ENCODE assay signal across 17 cellular contexts in the genomic region with DNA sequence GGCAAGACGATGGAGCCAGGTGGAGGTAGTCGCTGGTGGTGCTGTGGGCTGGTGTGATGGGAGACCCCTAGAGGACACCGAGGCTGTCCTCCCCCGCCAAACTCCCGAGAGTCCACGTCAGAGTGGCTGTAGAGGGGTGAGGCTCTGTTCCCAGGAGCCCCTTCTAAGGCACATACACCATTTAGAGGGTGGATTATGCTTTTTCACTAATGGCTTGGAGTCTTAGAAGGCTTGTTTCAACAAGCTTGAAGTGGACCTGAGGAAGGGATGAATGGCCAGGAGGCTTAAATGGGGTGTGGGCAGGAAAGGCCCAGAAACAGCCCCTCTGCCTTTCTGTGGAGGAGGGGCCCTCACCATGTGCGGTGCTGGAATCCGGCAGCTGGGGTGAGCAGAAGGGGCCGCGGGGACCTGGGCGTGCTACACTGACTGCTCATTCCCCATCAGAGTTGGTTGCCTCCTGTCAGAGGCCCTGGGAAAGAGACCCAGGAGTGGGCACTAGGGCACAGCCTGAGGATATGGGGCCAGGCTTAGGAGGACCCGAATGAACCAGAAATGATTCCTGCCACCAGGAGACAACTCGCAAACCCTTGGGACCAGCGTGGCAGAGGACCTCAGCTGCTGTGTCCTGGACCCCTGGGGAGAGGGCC.
DNase-seq lines count a peak whose midpoint lies in the region; ATAC-seq, FAIRE-seq and TF ChIP-seq lines count a peak whose summit lies in the region.
"Had no signal": no experiment of that assay in that cellular context is flagged by ENCODE, and none has a peak within 500 bp of the region (broad histone marks: within the 10 kb centered on the region; RNA-seq: fewer than 3 reads in every experiment).

No MANE protein-coding gene starts in this region.

- intact Hi-C loops in tibial artery (cut with DNase I; ENCODE audit: low total_unique reads): no loop called here

- dilution Hi-C loops in keratinocyte (cut with MboI; ENCODE audit: extremely low pct_ligation_motif_present, low sequenced_read_pairs): no loop called here

- H4K20me1 ChIP-seq in keratinocyte (ENCODE audit: control insufficient read depth, extremely low read depth, insufficient read depth, low read length): no peaks in the 10 kb centered on the region

- H2AFZ ChIP-seq in keratinocyte (ENCODE audit: control insufficient read depth, low read length): peak overlapping the region; percentile 20

- no peak for TF ChIP-seq CTCF in WTC11 (IDR thresholded peaks at IDR 0.05)
- no peak for TF ChIP-seq CTCF in keratinocyte (optimal IDR thresholded peaks at IDR 0.05 in 1 of 3, IDR thresholded peaks at IDR 0.05 in 1 of 3, conservative IDR thresholded peaks at IDR 0.05 in 1 of 3; ENCODE audit: extremely low read depth in 1 of 3, insufficient read depth in 2 of 3, low read length in 3 of 3)
- TF ChIP-seq CTCF in tibial artery (IDR thresholded peaks at IDR 0.05): no peak

- no peak for FAIRE-seq in keratinocyte (lab: Jason Lieb, UNC)
- FAIRE-seq: GM12892, H1, HepG2 had no signal

- peaks cover 16% of the 10 kb centered on the region for H3K4me1 Mint-ChIP-seq in WTC11
- H3K4me1 Mint-ChIP-seq in activated naive CD8-positive, alpha-beta T cell treated with anti-CD3 and anti-CD28 coated beads for 36 hours: no peaks in the 10 kb centered on the region

- no peaks in the 10 kb centered on the region for H3K9me3 Mint-ChIP-seq in WTC11
- H3K9me3 Mint-ChIP-seq in activated naive CD8-positive, alpha-beta T cell treated with anti-CD3 and anti-CD28 coated beads for 36 hours: no peaks in the 10 kb centered on the region

- peak; percentile 28 for DNase-seq in NCI-H1694 treated with DMSO at 0.1 percent for 48 hours (lab: John Stamatoyannopoulos, UW)
- DNase-seq in NCI-H1694 (lab: John Stamatoyannopoulos, UW): no peak
- no peak for DNase-seq in WTC11 (ENCODE audit: low spot score)
- no peak for DNase-seq in keratinocyte (ENCODE audit: low read depth, low spot score)
- DNase-seq in tibial artery: no peak
- DNase-seq in activated naive CD4-positive, alpha-beta T cell treated with Interleukin-2 at 50 U/mL for 16 hours: no peak
- DNase-seq in activated naive CD8-positive, alpha-beta T cell treated with anti-CD3 and anti-CD28 coated beads for 36 hours: no peak
- DNase-seq in NCI-H526 (lab: John Stamatoyannopoulos, UW): no peak
- DNase-seq: Caco-2, MM.1S, NCI-H1105, NCI-H1930, NCI-H526 treated with DMSO at 0.1 percent for 48 hours had no signal

- no peaks in the 10 kb centered on the region for H3K9me1 ChIP-seq in keratinocyte (ENCODE audit: control insufficient read depth, extremely low read depth, insufficient read depth, low read length)

- ATAC-seq in WTC11: peak; percentile 76
- ATAC-seq: HepG2 had no signal

- H3K4me3 ChIP-seq in keratinocyte (ENCODE audit: control insufficient read depth in 2 of 3, extremely low read depth in 1 of 3, insufficient read depth in 2 of 3, low read depth in 1 of 3, low read length in 3 of 3): peak overlapping the region in 1 of 3 experiments; percentile 11
- H3K4me3 ChIP-seq in tibial artery: no peak overlapping the region
- H3K4me3 ChIP-seq: SJSA1 had no signal

- peak overlapping the region; percentile 65 for H3K4me2 ChIP-seq in keratinocyte (ENCODE audit: control insufficient read depth, extremely low read depth, insufficient read depth, low read depth, low read length)

- CTCF ChIA-PET in WTC11 (lab: Charles Lee): interaction anchor here (0.9 to 3.9 kb wide), 8 partner anchors 10 to 38 kb away, joined by 3 to 22 read pairs (median 4); no protein-coding TSS in a partner anchor

- no peaks in the 10 kb centered on the region for H3K79me2 ChIP-seq in keratinocyte (ENCODE audit: control insufficient read depth, insufficient read depth, low read length)

- H3K9me3 ChIP-seq in keratinocyte (ENCODE audit: control insufficient read depth, low read depth, low read length) (no peaks in the 10 kb centered on the region), tibial artery (no peaks in the 10 kb centered on the region)
- H3K9me3 ChIP-seq: Caco-2, SJSA1 had no signal

- POLR2A ChIA-PET in WTC11 (lab: Charles Lee): interaction anchor here (1.0 kb wide), 1 partner anchor 21 kb away, joined by 3 read pairs; no protein-coding TSS in a partner anchor

- peak overlapping the region; percentile 4 for H3K27ac ChIP-seq in keratinocyte (ENCODE audit: control insufficient read depth, insufficient read depth, low read length)
- peak overlapping the region; percentile 94 to 95 for H3K27ac ChIP-seq in tibial artery
- H3K27ac ChIP-seq: SJSA1 had no signal

- no peak overlapping the region for H3K9ac ChIP-seq in keratinocyte (ENCODE audit: control insufficient read depth, extremely low read depth, insufficient read depth, low read length)

- H3K4me3 Mint-ChIP-seq in WTC11: no peak overlapping the region
- H3K4me3 Mint-ChIP-seq in activated naive CD8-positive, alpha-beta T cell treated with anti-CD3 and anti-CD28 coated beads for 36 hours: no peak overlapping the region

- H3K36me3 Mint-ChIP-seq in WTC11: no peaks in the 10 kb centered on the region
- no peaks in the 10 kb centered on the region for H3K36me3 Mint-ChIP-seq in activated naive CD8-positive, alpha-beta T cell treated with anti-CD3 and anti-CD28 coated beads for 36 hours

- H3K27me3 Mint-ChIP-seq in WTC11 (ENCODE audit: low read depth): no peaks in the 10 kb centered on the region
- no peaks in the 10 kb centered on the region for H3K27me3 Mint-ChIP-seq in activated naive CD8-positive, alpha-beta T cell treated with anti-CD3 and anti-CD28 coated beads for 36 hours

- no peak overlapping the region for H3K27ac Mint-ChIP-seq in WTC11
- H3K27ac Mint-ChIP-seq in activated naive CD8-positive, alpha-beta T cell treated with anti-CD3 and anti-CD28 coated beads for 36 hours: no peak overlapping the region

- H3K4me1 ChIP-seq in keratinocyte (ENCODE audit: control insufficient read depth, extremely low read depth, insufficient read depth, low read length) (peaks cover 27% of the 10 kb centered on the region), tibial artery (peaks cover 0 to 83% (median 72%) of the 10 kb centered on the region in 4 donors)
- H3K4me1 ChIP-seq: Caco-2 had no signal

- H3K36me3 ChIP-seq in keratinocyte (ENCODE audit: control insufficient read depth in 2 of 2, extremely low read depth in 1 of 2, insufficient read depth in 2 of 2, low read length in 2 of 2): no peaks in the 10 kb centered on the region
- H3K36me3 ChIP-seq in tibial artery: peaks cover 0 to 19% (median 14%) of the 10 kb centered on the region in 3 donors
- H3K36me3 ChIP-seq: SJSA1 had no signal

- H3K27me3 ChIP-seq in keratinocyte (ENCODE audit: control insufficient read depth, extremely low read depth, insufficient read depth, low read length) (peaks cover 2% of the 10 kb centered on the region), tibial artery (no peaks in the 10 kb centered on the region)
- H3K27me3 ChIP-seq: SJSA1 had no signal

TF ChIP-seq in WTC11, 78 proteins besides CTCF, POLR2A, EP300 and RAD21 (continues in another document):
- TF ChIP-seq ZNF416 (CRISPR knock-in tag; IDR thresholded peaks at IDR 0.05) (no peak), PRRX2 (CRISPR knock-in tag; IDR thresholded peaks at IDR 0.05) (no peak), ELF4 (CRISPR knock-in tag; IDR thresholded peaks at IDR 0.05; ENCODE audit: low read depth) (no peak), KAT7 (CRISPR knock-in tag; IDR thresholded peaks at IDR 0.05; ENCODE audit: borderline replicate concordance) (no peak), RORB (CRISPR knock-in tag; IDR thresholded peaks at IDR 0.05) (no peak), NFE2L1 (CRISPR knock-in tag; IDR thresholded peaks at IDR 0.05) (no peak), SOX15 (CRISPR knock-in tag; IDR thresholded peaks at IDR 0.05) (no peak), JAZF1 (CRISPR knock-in tag; IDR thresholded peaks at IDR 0.05) (no peak), SP1 (CRISPR knock-in tag; conservative IDR thresholded peaks at IDR 0.05) (no peak), SMAD4 (CRISPR knock-in tag; IDR thresholded peaks at IDR 0.05) (no peak), NFATC4 (CRISPR knock-in tag; IDR thresholded peaks at IDR 0.05) (no peak), ZNF317 (CRISPR knock-in tag; IDR thresholded peaks at IDR 0.05; ENCODE audit: borderline replicate concordance, low read depth) (no peak)
- TF ChIP-seq, protein P1, sequence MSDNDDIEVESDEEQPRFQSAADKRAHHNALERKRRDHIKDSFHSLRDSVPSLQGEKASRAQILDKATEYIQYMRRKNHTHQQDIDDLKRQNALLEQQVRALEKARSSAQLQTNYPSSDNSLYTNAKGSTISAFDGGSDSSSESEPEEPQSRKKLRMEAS (CRISPR knock-in tag; IDR thresholded peaks at IDR 0.05): no peak
- TF ChIP-seq, protein P2, sequence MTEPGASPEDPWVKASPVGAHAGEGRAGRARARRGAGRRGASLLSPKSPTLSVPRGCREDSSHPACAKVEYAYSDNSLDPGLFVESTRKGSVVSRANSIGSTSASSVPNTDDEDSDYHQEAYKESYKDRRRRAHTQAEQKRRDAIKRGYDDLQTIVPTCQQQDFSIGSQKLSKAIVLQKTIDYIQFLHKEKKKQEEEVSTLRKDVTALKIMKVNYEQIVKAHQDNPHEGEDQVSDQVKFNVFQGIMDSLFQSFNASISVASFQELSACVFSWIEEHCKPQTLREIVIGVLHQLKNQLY (CRISPR knock-in tag; IDR thresholded peaks at IDR 0.05): no peak
- TF ChIP-seq, protein P3, sequence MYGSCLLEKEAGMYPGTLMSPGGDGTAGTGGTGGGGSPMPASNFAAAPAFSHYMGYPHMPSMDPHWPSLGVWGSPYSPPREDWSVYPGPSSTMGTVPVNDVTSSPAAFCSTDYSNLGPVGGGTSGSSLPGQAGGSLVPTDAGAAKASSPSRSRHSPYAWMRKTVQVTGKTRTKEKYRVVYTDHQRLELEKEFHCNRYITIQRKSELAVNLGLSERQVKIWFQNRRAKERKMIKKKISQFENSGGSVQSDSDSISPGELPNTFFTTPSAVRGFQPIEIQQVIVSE (CRISPR knock-in tag; IDR thresholded peaks at IDR 0.05; ENCODE audit: borderline replicate concordance): no peak
- TF ChIP-seq, protein P4, sequence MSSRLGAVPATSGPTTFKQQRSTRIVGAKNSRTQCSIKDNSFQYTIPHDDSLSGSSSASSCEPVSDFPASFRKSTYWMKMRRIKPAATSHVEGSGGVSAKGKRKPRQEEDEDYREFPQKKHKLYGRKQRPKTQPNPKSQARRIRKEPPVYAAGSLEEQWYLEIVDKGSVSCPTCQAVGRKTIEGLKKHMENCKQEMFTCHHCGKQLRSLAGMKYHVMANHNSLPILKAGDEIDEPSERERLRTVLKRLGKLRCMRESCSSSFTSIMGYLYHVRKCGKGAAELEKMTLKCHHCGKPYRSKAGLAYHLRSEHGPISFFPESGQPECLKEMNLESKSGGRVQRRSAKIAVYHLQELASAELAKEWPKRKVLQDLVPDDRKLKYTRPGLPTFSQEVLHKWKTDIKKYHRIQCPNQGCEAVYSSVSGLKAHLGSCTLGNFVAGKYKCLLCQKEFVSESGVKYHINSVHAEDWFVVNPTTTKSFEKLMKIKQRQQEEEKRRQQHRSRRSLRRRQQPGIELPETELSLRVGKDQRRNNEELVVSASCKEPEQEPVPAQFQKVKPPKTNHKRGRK (CRISPR knock-in tag; IDR thresholded peaks at IDR 0.05; ENCODE audit: borderline replicate concordance): no peak
